ENCODE assay signal across 10 cellular contexts in the genomic region with DNA sequence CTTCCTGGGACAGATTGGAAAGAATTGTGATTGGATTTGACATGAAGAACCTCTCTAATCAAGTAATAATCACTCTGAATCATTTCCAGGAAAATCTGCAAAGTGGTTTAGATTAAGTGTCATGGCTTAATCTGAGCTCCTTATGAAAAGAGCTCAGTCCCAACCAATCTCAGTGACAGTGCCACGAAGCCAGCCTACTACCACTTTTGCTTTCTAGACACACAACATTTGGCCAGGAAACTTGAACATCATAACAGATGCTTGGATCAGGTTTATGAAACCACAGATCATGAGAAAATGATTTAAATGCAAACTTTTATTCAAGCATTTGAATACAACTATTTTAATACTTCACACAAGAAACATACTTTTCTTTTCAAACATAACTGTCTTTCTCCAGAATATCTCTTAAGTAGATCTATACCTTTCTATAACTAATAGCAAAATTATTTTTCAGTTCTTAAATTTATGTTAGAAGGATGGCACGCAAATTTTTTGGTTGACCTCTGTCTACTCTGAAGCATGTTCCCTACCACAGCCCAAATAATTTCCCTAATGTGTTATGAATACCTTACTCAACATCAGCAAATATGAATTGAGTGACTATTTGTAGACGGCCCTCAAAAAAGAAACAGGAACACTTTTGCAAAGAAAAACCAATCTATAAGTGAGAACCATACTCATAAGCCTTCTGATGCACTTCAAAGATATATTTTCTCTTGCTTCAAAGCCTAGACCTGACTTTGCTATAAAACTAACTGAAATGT.
"Had no signal": no experiment of that assay in that cellular context is flagged by ENCODE, and none has a peak within 500 bp of the region (broad histone marks: within the 10 kb centered on the region; RNA-seq: fewer than 3 reads in every experiment).

No MANE protein-coding gene starts in this region.

- H3K4me1 ChIP-seq: left lung, spleen, suprapubic skin had no signal

- H3K27ac ChIP-seq: left lung, spleen, suprapubic skin had no signal

- H3K36me3 ChIP-seq: left lung, spleen, suprapubic skin had no signal

- H3K4me3 ChIP-seq: left lung, mucosa of descending colon, spleen, suprapubic skin had no signal

- H3K9me3 ChIP-seq: left lung, mucosa of descending colon, spleen, suprapubic skin had no signal

- H3K27me3 ChIP-seq: left lung, spleen, suprapubic skin had no signal

- DNase-seq: activated CD4-positive, alpha-beta memory T cell treated with anti-CD3 and anti-CD28 coated beads, Interleukin-2, amount 10 ng/mL, durations not matched to agents 7 days and 5 days; activated CD4-positive, alpha-beta T cell treated with anti-CD3 and anti-CD28 coated beads for 4 hours; activated naive CD4-positive, alpha-beta T cell treated with anti-CD3 and anti-CD28 coated beads, Interleukin-2, amount 50 U/mL, for 16 hours; activated T-cell treated with anti-CD3 and anti-CD28 coated beads, Interleukin-2, amount 50 U/mL, for 24 hours; kidney; left lung; mucosa of descending colon; naive thymus-derived CD8-positive, alpha-beta T cell; spleen had no signal
